9 cellular contexts compared by ENCODE assay signal in the genomic region with DNA sequence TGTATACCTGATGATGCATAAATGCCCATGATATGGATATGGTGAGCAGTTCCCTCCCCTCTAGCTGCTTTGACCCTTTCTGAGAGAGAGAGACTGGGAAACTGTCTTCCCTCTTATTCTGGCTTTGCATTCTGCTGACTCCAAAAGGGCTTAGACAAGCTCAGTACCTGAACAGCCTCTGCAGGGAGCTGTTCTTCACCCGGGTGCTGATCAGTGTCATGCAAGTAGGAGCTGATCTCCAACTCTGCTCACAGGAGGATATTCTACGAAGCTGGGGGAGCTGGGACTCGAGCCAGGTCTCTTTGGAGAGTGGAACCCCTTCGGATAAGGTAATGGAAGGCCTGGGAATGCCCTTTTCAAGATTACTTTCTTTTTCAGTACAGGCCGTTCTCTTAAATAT.
DNase-seq lines count a peak whose midpoint lies in the region; ATAC-seq lines count a peak whose summit lies in the region.
"Had no signal": no experiment of that assay in that cellular context is flagged by ENCODE, and none has a peak within 500 bp of the region (broad histone marks: within the 10 kb centered on the region; RNA-seq: fewer than 3 reads in every experiment).

No MANE protein-coding gene starts in this region.

- H3K36me3 Mint-ChIP-seq in activated T-cell treated with anti-CD3 and anti-CD28 coated beads, Interleukin-2, amount 50 U/mL, for 4 hours (ENCODE audit: insufficient read depth), result no peaks in the 10 kb centered on the region
- H3K36me3 Mint-ChIP-seq: stimulated activated effector memory CD8-positive, alpha-beta T cell treated with anti-CD3 and anti-CD28 coated beads, Interleukin-12 subunit alpha, Interleukin-12 subunit beta, amount 100 ng/mL, for 72 hours had no signal

- no peak for ATAC-seq in activated T-cell treated with anti-CD3 and anti-CD28 coated beads, Interleukin-2, amount 50 U/mL, for 4 hours
- no peak for ATAC-seq in GM18868 (IDR thresholded peaks at IDR 0.05; ENCODE audit: unreplicated experiment)
- ATAC-seq: stimulated activated effector memory CD8-positive, alpha-beta T cell treated with anti-CD3 and anti-CD28 coated beads, Interleukin-12 subunit alpha, Interleukin-12 subunit beta, amount 100 ng/mL, for 72 hours had no signal

- H3K36me3 ChIP-seq in SK-N-MC (ENCODE audit: insufficient read depth, low read length), result no peaks in the 10 kb centered on the region

- H3K4me3 ChIP-seq in SK-N-MC, result no peak overlapping the region

- no peaks in the 10 kb centered on the region for H3K9me3 ChIP-seq in SK-N-MC (ENCODE audit: low read depth, low read length)

- H3K27me3 Mint-ChIP-seq in activated T-cell treated with anti-CD3 and anti-CD28 coated beads, Interleukin-2, amount 50 U/mL, for 4 hours (ENCODE audit: low read depth), result no peaks in the 10 kb centered on the region

- no peak overlapping the region for H3K27ac ChIP-seq in SK-N-MC

- H3K4me1 Mint-ChIP-seq in activated T-cell treated with anti-CD3 and anti-CD28 coated beads, Interleukin-2, amount 50 U/mL, for 4 hours (ENCODE audit: low read depth), result no peaks in the 10 kb centered on the region
- H3K4me1 Mint-ChIP-seq: stimulated activated effector memory CD8-positive, alpha-beta T cell treated with anti-CD3 and anti-CD28 coated beads, Interleukin-12 subunit alpha, Interleukin-12 subunit beta, amount 100 ng/mL, for 72 hours had no signal

- DNase-seq in activated T-cell treated with anti-CD3 and anti-CD28 coated beads, Interleukin-2, amount 50 U/mL, for 48 hours, result peak; percentile 16 to 18
- no peak for DNase-seq in activated T-cell treated with anti-CD3 and anti-CD28 coated beads, Interleukin-2, amount 50 U/mL, for 4 hours
- DNase-seq in SK-N-MC (ENCODE audit: low read depth, low spot score) (peak; percentile 2), foreskin melanocyte (peak; percentile 27), Ammon's horn (ENCODE audit: low spot score) (no peak), mesenteric fat pad (ENCODE audit: low spot score) (no peak)
- DNase-seq in stimulated activated CD4-positive, alpha-beta T cell treated with anti-CD3 and anti-CD28 coated beads, TNF-alpha, amount 100 ng/mL, for 48 hours (ENCODE audit: low read depth in 3 of 3), result peak in 2 of 3 donors; percentile 1 to 16

- H3K4me3 Mint-ChIP-seq in activated T-cell treated with anti-CD3 and anti-CD28 coated beads, Interleukin-2, amount 50 U/mL, for 4 hours, result no peak overlapping the region
- H3K4me3 Mint-ChIP-seq: stimulated activated effector memory CD8-positive, alpha-beta T cell treated with anti-CD3 and anti-CD28 coated beads, Interleukin-12 subunit alpha, Interleukin-12 subunit beta, amount 100 ng/mL, for 72 hours had no signal

- no peaks in the 10 kb centered on the region for H3K9me3 Mint-ChIP-seq in activated T-cell treated with anti-CD3 and anti-CD28 coated beads, Interleukin-2, amount 50 U/mL, for 4 hours
- H3K9me3 Mint-ChIP-seq: stimulated activated effector memory CD8-positive, alpha-beta T cell treated with anti-CD3 and anti-CD28 coated beads, Interleukin-12 subunit alpha, Interleukin-12 subunit beta, amount 100 ng/mL, for 72 hours had no signal

- H3K9ac ChIP-seq in SK-N-MC (ENCODE audit: insufficient read length), result no peak overlapping the region

Comparison
In these comparisons a context has a peak if more than half of its experiments do, and no peak if none do; other contexts are left out.
1. DNase-seq: peak in activated T-cell treated with anti-CD3 and anti-CD28 coated beads, Interleukin-2, amount 50 U/mL, for 48 hours (2 of 2), SK-N-MC (single experiment), foreskin melanocyte (single experiment) and stimulated activated CD4-positive, alpha-beta T cell treated with anti-CD3 and anti-CD28 coated beads, TNF-alpha, amount 100 ng/mL, for 48 hours (2 of 3); none in activated T-cell treated with anti-CD3 and anti-CD28 coated beads, Interleukin-2, amount 50 U/mL, for 4 hours (single experiment), Ammon's horn (single experiment) and mesenteric fat pad (single experiment).